Comparison of ENCODE assay signal across 1 cellular context in the genomic region with DNA sequence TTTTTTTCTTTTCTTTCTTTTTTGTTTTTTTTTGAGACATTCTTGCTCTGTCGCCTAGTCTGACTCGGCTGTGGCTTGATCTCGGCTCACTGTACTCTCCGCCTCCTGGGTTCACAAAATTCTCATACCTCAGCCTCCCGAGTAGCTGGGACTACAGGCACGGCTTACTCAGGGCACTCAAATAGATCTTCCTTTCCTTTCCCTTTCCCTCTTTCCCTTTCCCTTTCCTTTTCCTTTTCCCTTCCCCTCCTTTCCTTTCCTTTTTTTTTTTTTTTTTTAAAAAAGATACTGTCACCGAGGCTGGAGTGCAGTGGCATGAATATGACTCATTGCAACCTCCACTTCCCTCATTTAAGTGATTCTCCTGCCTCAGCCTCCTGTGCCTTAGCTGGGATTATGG.
TF ChIP-seq lines count a peak whose summit lies in the region.

No MANE protein-coding gene starts in this region.

TF ChIP-seq in HepG2, 621 proteins besides CTCF, POLR2A, EP300 and RAD21 (continued from another document):
- TF ChIP-seq ZNF292 (CRISPR knock-in tag; IDR thresholded peaks at IDR 0.05; ENCODE audit: borderline replicate concordance, low read depth) (no peak), THAP11 (CRISPR knock-in tag; IDR thresholded peaks at IDR 0.05) (no peak), XRCC5 (optimal IDR thresholded peaks at IDR 0.05; ENCODE audit: low read length) (no peak), REPIN1 (CRISPR knock-in tag; IDR thresholded peaks at IDR 0.05; ENCODE audit: borderline replicate concordance, low read depth) (no peak), KDM3A (CRISPR knock-in tag; IDR thresholded peaks at IDR 0.05; ENCODE audit: low read depth) (no peak), NBN (conservative IDR thresholded peaks at IDR 0.05) (no peak), SNAPC2 (CRISPR knock-in tag; IDR thresholded peaks at IDR 0.05) (no peak), ZNF597 (CRISPR knock-in tag; IDR thresholded peaks at IDR 0.05) (no peak), ZNF335 (CRISPR knock-in tag; IDR thresholded peaks at IDR 0.05) (no peak), TFE3 (CRISPR knock-in tag; IDR thresholded peaks at IDR 0.05) (no peak), ZNF235 (CRISPR knock-in tag; IDR thresholded peaks at IDR 0.05; ENCODE audit: borderline replicate concordance) (no peak)
